20 cellular contexts compared by ENCODE assay signal in genomic region chr18:61931654-61932379, GRCh38.
"Had no signal": no experiment of that assay in that cellular context is flagged by ENCODE, and none has a peak within 500 bp of the region (broad histone marks: within the 10 kb centered on the region; RNA-seq: fewer than 3 reads in every experiment).

No MANE protein-coding gene starts in this region.

- DNase-seq: IMR-90, Kasumi-1, MM.1S, NCI-H1092 treated with DMSO at 0.1 percent for 48 hours, NCI-H1436, NCI-H187, NCI-H2029, NCI-H2081 treated with DMSO at 0.1 percent for 48 hours, NCI-H2171, NCI-H226, NCI-H446, NCI-H510A, NCI-H524 treated with DMSO at 0.1 percent for 48 hours, NCI-H69, NCI-H774, SHP77, SK-N-SH had no signal

- H3K27ac ChIP-seq: HL-60, KMS-11, RWPE1 had no signal

- H3K4me2 ChIP-seq: KMS-11, SK-N-SH had no signal

- H3K9me3 ChIP-seq: SK-N-SH had no signal

- H3K9ac ChIP-seq: KMS-11, SK-N-SH had no signal
